Comparison of ENCODE assay signal across 16 cellular contexts in genomic region chr10:42958142-42958868, GRCh38.
"Had no signal": no experiment of that assay in that cellular context is flagged by ENCODE, and none has a peak within 500 bp of the region (broad histone marks: within the 10 kb centered on the region; RNA-seq: fewer than 3 reads in every experiment).

No MANE protein-coding gene starts in this region.

- H3K9me3 Mint-ChIP-seq: activated T-helper 1 cell treated with anti-CD3 and anti-CD28 coated beads, Interleukin-12 subunit alpha, Interleukin-12 subunit beta, Interleukin-2, Interleukin-4 antibody, amounts not matched to agents 30 ng/mL and 10 ng/mL and 1 ng/mL, durations not matched to agents 14 hours and 24 hours and 36 hours; central memory CD8-positive, alpha-beta T cell; endodermal cell; natural killer cell had no signal

- H3K36me3 ChIP-seq: adrenal gland had no signal

- H3K27ac ChIP-seq: adrenal gland, body of pancreas, hepatocyte, psoas muscle had no signal

- H2AFZ ChIP-seq: hepatocyte had no signal

- ATAC-seq: body of pancreas, natural killer cell, psoas muscle, sciatic nerve had no signal

- H3K36me3 Mint-ChIP-seq: natural killer cell had no signal

- H3K4me2 ChIP-seq: hepatocyte had no signal

- H3K27ac Mint-ChIP-seq: activated T-helper 1 cell treated with anti-CD3 and anti-CD28 coated beads, Interleukin-12 subunit alpha, Interleukin-12 subunit beta, Interleukin-2, Interleukin-4 antibody, amounts not matched to agents 30 ng/mL and 10 ng/mL and 1 ng/mL, durations not matched to agents 14 hours and 24 hours and 36 hours; endodermal cell; natural killer cell had no signal

- H3K9me3 ChIP-seq: adrenal gland, body of pancreas, psoas muscle had no signal

- H3K4me3 ChIP-seq: adrenal gland, body of pancreas, hepatocyte, lung, psoas muscle had no signal

- H3K27me3 ChIP-seq: adrenal gland, body of pancreas, hepatocyte had no signal

- H3K4me1 ChIP-seq: body of pancreas, psoas muscle had no signal

- H3K4me3 Mint-ChIP-seq: activated T-helper 1 cell treated with anti-CD3 and anti-CD28 coated beads, Interleukin-12 subunit alpha, Interleukin-12 subunit beta, Interleukin-2, Interleukin-4 antibody, amounts not matched to agents 30 ng/mL and 10 ng/mL and 1 ng/mL, durations not matched to agents 14 hours and 24 hours and 36 hours; central memory CD8-positive, alpha-beta T cell; endodermal cell; natural killer cell had no signal

- H3K79me2 ChIP-seq: hepatocyte had no signal

- DNase-seq: activated CD4-positive, alpha-beta T cell treated with anti-CD3 and anti-CD28 coated beads, Interleukin-2, amount 50 U/mL, for 1 hour; activated CD8-positive, alpha-beta memory T cell treated with anti-CD3 and anti-CD28 coated beads, Interleukin-2, amount 50 U/mL, for 4 hours; activated naive CD4-positive, alpha-beta T cell treated with anti-CD3 and anti-CD28 coated beads, Interleukin-2, amount 50 U/mL, for 16 hours; endodermal cell; erythroblast; natural killer cell; psoas muscle; stimulated activated CD4-positive, alpha-beta T cell treated with anti-CD3 and anti-CD28 coated beads, Interleukin-12 subunit alpha, Interleukin-12 subunit beta, amount 100 ng/mL, for 4 hours; T-helper 2 cell had no signal

- H3K4me1 Mint-ChIP-seq: central memory CD8-positive, alpha-beta T cell; endodermal cell; natural killer cell had no signal
